13 cellular contexts compared by ENCODE assay signal in genomic region chr11:60786811-60787567, GRCh38. TPM values are rescaled to one million over a fixed set of nuclear protein-coding genes. Genes with fewer than 3 reads are reported as not detected.
DNase-seq lines count a peak whose midpoint lies in the region; ATAC-seq, FAIRE-seq and TF ChIP-seq lines count a peak whose summit lies in the region.
"Had no signal": no experiment of that assay in that cellular context is flagged by ENCODE, and none has a peak within 500 bp of the region (broad histone marks: within the 10 kb centered on the region; RNA-seq: fewer than 3 reads in every experiment).

No MANE protein-coding gene starts in this region.

- H4K8ac ChIP-seq in mesenchymal stem cell (ENCODE audit: low read length): no peak overlapping the region

- ATAC-seq in stimulated activated memory B cell treated with anti-CD40 and anti-IgM and Interleukin-4, amounts not matched to agents 10 μg/mL and 1 μg/mL and 100 μg/mL, for 72 hours: no peak
- ATAC-seq in HG03571 (IDR thresholded peaks at IDR 0.05; ENCODE audit: unreplicated experiment): no peak

- H2BK5ac ChIP-seq in mesenchymal stem cell (ENCODE audit: low read depth, low read length, poor library complexity, severe bottlenecking): no peak overlapping the region

- no peak for TF ChIP-seq POLR2A in endothelial cell of umbilical vein (IDR thresholded peaks at IDR 0.05; ENCODE audit: low read depth, low read length)

- no peaks in the 10 kb centered on the region for H3K9me1 ChIP-seq in endothelial cell of umbilical vein (replicated peaks; ENCODE audit: control insufficient read depth, extremely low read depth, insufficient read depth, low read length)

- H2BK120ac ChIP-seq in mesenchymal stem cell (ENCODE audit: low read depth, low read length): no peak overlapping the region

- H3K4me1 ChIP-seq in endothelial cell of umbilical vein (ENCODE audit: control insufficient read depth, extremely low read depth, insufficient read depth, low read length): peaks cover 28% of the 10 kb centered on the region
- H3K4me1 ChIP-seq in mesenchymal stem cell (ENCODE audit: control insufficient read depth, insufficient read depth, low read depth, low read length): peaks cover 19% of the 10 kb centered on the region

- FAIRE-seq in endothelial cell of umbilical vein (lab: Jason Lieb, UNC): peak; percentile 98
- FAIRE-seq: GM18507 had no signal

- H3K36me3 ChIP-seq in endothelial cell of umbilical vein (ENCODE audit: control insufficient read depth in 2 of 2, extremely low read depth in 1 of 2, insufficient read depth in 2 of 2, low read length in 2 of 2): no peaks in the 10 kb centered on the region
- no peaks in the 10 kb centered on the region for H3K36me3 ChIP-seq in mesenchymal stem cell (ENCODE audit: control insufficient read depth in 1 of 2, insufficient read depth in 2 of 2, low read depth in 1 of 2, low read length in 2 of 2)
- H3K36me3 ChIP-seq: BLaER1 treated with 17β-estradiol and CSF1 and Interleukin-3, amounts not matched to agents 10 nM and 100 nM had no signal

- no peaks in the 10 kb centered on the region for H3K9me3 Mint-ChIP-seq in stimulated activated memory B cell treated with anti-CD40 and anti-IgM and Interleukin-4, amounts not matched to agents 10 μg/mL and 1 μg/mL and 100 μg/mL, for 72 hours
- H3K9me3 Mint-ChIP-seq: activated naive CD8-positive, alpha-beta T cell treated with anti-CD3 and anti-CD28 coated beads, Interleukin-2, amount 10 ng/mL, durations not matched to agents 7 days and 5 days; IgD-negative memory B cell had no signal

- no peak for TF ChIP-seq CTCF in endothelial cell of umbilical vein (IDR thresholded peaks at IDR 0.05; ENCODE audit: extremely low read depth in 1 of 2, insufficient read depth in 1 of 2, low read depth in 1 of 2, low read length in 2 of 2)
- TF ChIP-seq CTCF in GM20000 (IDR thresholded peaks at IDR 0.05; ENCODE audit: extremely low read depth, missing control alignments): no peak

- DNase-seq in A172 (ENCODE audit: low spot score) (peak; percentile 50), LHCN-M2 (ENCODE audit: low read depth) (peak; percentile 93), endothelial cell of umbilical vein (ENCODE audit: low read depth, low spot score) (peak; percentile 96), mesenchymal stem cell (peak; percentile 80), SW 1271 (lab: John Stamatoyannopoulos, UW) (no peak), GM20000 (ENCODE audit: low spot score) (no peak)
- DNase-seq: activated naive CD8-positive, alpha-beta T cell treated with anti-CD3 and anti-CD28 coated beads, Interleukin-2, amount 10 ng/mL, durations not matched to agents 7 days and 5 days; hippocampal formation had no signal

- no peaks in the 10 kb centered on the region for H3K27me3 ChIP-seq in endothelial cell of umbilical vein (ENCODE audit: control insufficient read depth in 2 of 2, insufficient read depth in 2 of 2, low read length in 2 of 2)
- H3K27me3 ChIP-seq in mesenchymal stem cell (ENCODE audit: control insufficient read depth in 1 of 2, insufficient read depth in 1 of 2, low read length in 2 of 2): peaks cover 3 to 47% of the 10 kb centered on the region in 2 experiments
- H3K27me3 ChIP-seq: BLaER1 treated with 17β-estradiol and CSF1 and Interleukin-3, amounts not matched to agents 10 nM and 100 nM had no signal

- no TSS peak for BruUV-seq in endothelial cell of umbilical vein (replicated peaks; lab: Mats Ljungman, UMichigan)

- peak overlapping the region; percentile 27 for H3K9ac ChIP-seq in endothelial cell of umbilical vein (replicated peaks; ENCODE audit: extremely low read depth, insufficient read depth, low read length)
- no peak overlapping the region for H3K9ac ChIP-seq in mesenchymal stem cell (ENCODE audit: low read length)

- H2BK15ac ChIP-seq in mesenchymal stem cell (ENCODE audit: low read depth, poor library complexity, severe bottlenecking): no peak overlapping the region

- WGBS in mesenchymal stem cell: 79% methylated on average over 10 of the region's 15 CpGs

- no peaks in the 10 kb centered on the region for H4K20me1 ChIP-seq in endothelial cell of umbilical vein (replicated peaks; ENCODE audit: control insufficient read depth, extremely low read depth, insufficient read depth, low read length)
- H4K20me1 ChIP-seq: BLaER1 treated with 17β-estradiol and CSF1 and Interleukin-3, amounts not matched to agents 10 nM and 100 nM had no signal

- H3K18ac ChIP-seq in mesenchymal stem cell (ENCODE audit: low read depth in 1 of 2, low read length in 2 of 2): no peak overlapping the region

- no peaks in the 10 kb centered on the region for H3K79me1 ChIP-seq in mesenchymal stem cell (replicated peaks; ENCODE audit: low read length, poor library complexity, severe bottlenecking)

- CTCF ChIA-PET in endothelial cell of umbilical vein (lab: Charles Lee): interaction anchor here (0.9 to 2.4 kb wide), 4 partner anchors 10 to 113 kb away, joined by 3 to 18 read pairs (median 6); no protein-coding TSS in a partner anchor

- H2BK12ac ChIP-seq in mesenchymal stem cell (ENCODE audit: low read length in 2 of 2): no peak overlapping the region

- H3K27ac ChIP-seq in endothelial cell of umbilical vein (ENCODE audit: insufficient read depth, low read depth, low read length): peak overlapping the region; percentile 78
- H3K27ac ChIP-seq in mesenchymal stem cell (ENCODE audit: low read length, poor library complexity, severe bottlenecking): no peak overlapping the region
- H3K27ac ChIP-seq: BLaER1 treated with 17β-estradiol and CSF1 and Interleukin-3, amounts not matched to agents 10 nM and 100 nM had no signal

- no peak overlapping the region for H4K91ac ChIP-seq in mesenchymal stem cell (ENCODE audit: low read length)

- H3K27ac Mint-ChIP-seq in stimulated activated memory B cell treated with anti-CD40 and anti-IgM and Interleukin-4, amounts not matched to agents 10 μg/mL and 1 μg/mL and 100 μg/mL, for 72 hours: no peak overlapping the region
- H3K27ac Mint-ChIP-seq: activated naive CD8-positive, alpha-beta T cell treated with anti-CD3 and anti-CD28 coated beads, Interleukin-2, amount 10 ng/mL, durations not matched to agents 7 days and 5 days had no signal

- no peak overlapping the region for H2AK5ac ChIP-seq in mesenchymal stem cell (ENCODE audit: low read length, severe bottlenecking)

- no peak overlapping the region for H3K14ac ChIP-seq in mesenchymal stem cell (ENCODE audit: low read length in 2 of 2)

- no peaks in the 10 kb centered on the region for H3K79me2 ChIP-seq in endothelial cell of umbilical vein (ENCODE audit: control insufficient read depth, insufficient read depth, low read length)

- POLR2A ChIA-PET in endothelial cell of umbilical vein (lab: Charles Lee): interaction anchor here (0.6 kb wide), 1 partner anchor 22 kb away, joined by 4 read pairs; no protein-coding TSS in a partner anchor

- no peak overlapping the region for H3K23ac ChIP-seq in mesenchymal stem cell (ENCODE audit: low read length in 2 of 2)

- dilution Hi-C loops in endothelial cell of umbilical vein (cut with MboI; ENCODE audit: extremely low pct_ligation_motif_present, low sequenced_read_pairs): no loop called here

- H3K4me3 ChIP-seq in endothelial cell of umbilical vein (replicated peaks in 1 of 3; ENCODE audit: insufficient read depth in 1 of 3, low read depth in 1 of 3, low read length in 3 of 3): no peak overlapping the region
- no peak overlapping the region for H3K4me3 ChIP-seq in mesenchymal stem cell (ENCODE audit: insufficient read depth in 1 of 2, low read depth in 1 of 2, low read length in 2 of 2)
- H3K4me3 ChIP-seq: BLaER1 treated with 17β-estradiol and CSF1 and Interleukin-3, amounts not matched to agents 10 nM and 100 nM had no signal

- intact Hi-C loops in endothelial cell of umbilical vein (cut with micrococcal nuclease): loop anchor here (1.0 to 5.0 kb wide), 3 partner anchors 12 to 45 kb away; no protein-coding TSS in a partner anchor

- no peak overlapping the region for H3K4me3 Mint-ChIP-seq in stimulated activated memory B cell treated with anti-CD40 and anti-IgM and Interleukin-4, amounts not matched to agents 10 μg/mL and 1 μg/mL and 100 μg/mL, for 72 hours
- H3K4me3 Mint-ChIP-seq: activated naive CD8-positive, alpha-beta T cell treated with anti-CD3 and anti-CD28 coated beads, Interleukin-2, amount 10 ng/mL, durations not matched to agents 7 days and 5 days had no signal

- H3K4me1 Mint-ChIP-seq in stimulated activated memory B cell treated with anti-CD40 and anti-IgM and Interleukin-4, amounts not matched to agents 10 μg/mL and 1 μg/mL and 100 μg/mL, for 72 hours: no peaks in the 10 kb centered on the region
- H3K4me1 Mint-ChIP-seq: activated naive CD8-positive, alpha-beta T cell treated with anti-CD3 and anti-CD28 coated beads, Interleukin-2, amount 10 ng/mL, durations not matched to agents 7 days and 5 days; IgD-negative memory B cell had no signal

- H3K36me3 Mint-ChIP-seq in stimulated activated memory B cell treated with anti-CD40 and anti-IgM and Interleukin-4, amounts not matched to agents 10 μg/mL and 1 μg/mL and 100 μg/mL, for 72 hours: no peaks in the 10 kb centered on the region
- H3K36me3 Mint-ChIP-seq: activated naive CD8-positive, alpha-beta T cell treated with anti-CD3 and anti-CD28 coated beads, Interleukin-2, amount 10 ng/mL, durations not matched to agents 7 days and 5 days; IgD-negative memory B cell had no signal

- H3K4me2 ChIP-seq in endothelial cell of umbilical vein (ENCODE audit: insufficient read depth, low read length) (no peak overlapping the region), mesenchymal stem cell (ENCODE audit: low read length, poor library complexity, severe bottlenecking) (no peak overlapping the region)

- no peaks in the 10 kb centered on the region for H3K27me3 Mint-ChIP-seq in stimulated activated memory B cell treated with anti-CD40 and anti-IgM and Interleukin-4, amounts not matched to agents 10 μg/mL and 1 μg/mL and 100 μg/mL, for 72 hours
- H3K27me3 Mint-ChIP-seq: activated naive CD8-positive, alpha-beta T cell treated with anti-CD3 and anti-CD28 coated beads, Interleukin-2, amount 10 ng/mL, durations not matched to agents 7 days and 5 days; IgD-negative memory B cell had no signal

- H3K9me3 ChIP-seq in endothelial cell of umbilical vein (replicated peaks; ENCODE audit: control insufficient read depth, insufficient read depth, low read length) (no peaks in the 10 kb centered on the region), mesenchymal stem cell (ENCODE audit: control insufficient read depth, low read length) (peaks cover 10% of the 10 kb centered on the region)

- peak overlapping the region; percentile 20 for H2AFZ ChIP-seq in endothelial cell of umbilical vein (ENCODE audit: low read depth, low read length)
- no peak overlapping the region for H2AFZ ChIP-seq in mesenchymal stem cell (ENCODE audit: low read depth, low read length)

- H3K4ac ChIP-seq in mesenchymal stem cell (ENCODE audit: low read depth in 1 of 2, low read length in 2 of 2): no peak overlapping the region

RNA-seq across cellular contexts. Expression of gene MS4A10, which starts 1.9 kb away (rescaled TPM):
- not detected in 2 replicates for total RNA-seq in A172 (2014; rRNA removed; shearing (Covaris generic))
- total RNA-seq in LHCN-M2 (2014; rRNA removed) (not detected in 2 replicates), endothelial cell of umbilical vein (not detected in 2 replicates)
- polyA plus RNA-seq in LHCN-M2 (2012): not detected
- not detected in 2 replicates for polyA plus RNA-seq in endothelial cell of umbilical vein
- not detected in 2 replicates for polyA plus RNA-seq in endothelial cell of umbilical vein (2011; cell fraction: cytosol; rRNA removed)
- not detected in 2 replicates for polyA plus RNA-seq in endothelial cell of umbilical vein (2011; cell fraction: nucleus; rRNA removed)
- not detected in 2 replicates for polyA plus RNA-seq in endothelial cell of umbilical vein (2012)
- polyA minus RNA-seq in endothelial cell of umbilical vein: not detected in 2 replicates
- not detected for polyA minus RNA-seq in endothelial cell of umbilical vein (2011; cell fraction: cytosol; rRNA and poly(A)+ RNA removed)
- not detected in 2 replicates for polyA minus RNA-seq in endothelial cell of umbilical vein (2011; cell fraction: nucleus; rRNA and poly(A)+ RNA removed)
- not detected for polyA plus RNA-seq in mesenchymal stem cell (2013, experiment 1 of 2)
- not detected for polyA plus RNA-seq in mesenchymal stem cell (2013, experiment 2 of 2)
- total RNA-seq: activated naive CD8-positive, alpha-beta T cell treated with anti-CD3 and anti-CD28 coated beads, Interleukin-2, amount 10 ng/mL, durations not matched to agents 7 days and 5 days had no signal
- polyA plus RNA-seq: IgD-negative memory B cell had no signal

RNA-seq across cellular contexts. Expression of gene MS4A15, which starts 30.3 kb away (rescaled TPM):
- not detected in 2 replicates for total RNA-seq in A172 (2014; rRNA removed; shearing (Covaris generic))
- total RNA-seq in LHCN-M2 (2014; rRNA removed) (not detected in 2 replicates), endothelial cell of umbilical vein (not detected in 2 replicates)
- polyA plus RNA-seq in LHCN-M2 (2012): not detected
- polyA plus RNA-seq in endothelial cell of umbilical vein: not detected in 2 replicates
- polyA plus RNA-seq in endothelial cell of umbilical vein (2011; cell fraction: cytosol; rRNA removed): not detected in 2 replicates
- polyA plus RNA-seq in endothelial cell of umbilical vein (2011; cell fraction: nucleus; rRNA removed): not detected in 2 replicates
- polyA plus RNA-seq in endothelial cell of umbilical vein (2012): not detected in 2 replicates
- polyA minus RNA-seq in endothelial cell of umbilical vein: not detected in 2 replicates
- not detected for polyA minus RNA-seq in endothelial cell of umbilical vein (2011; cell fraction: cytosol; rRNA and poly(A)+ RNA removed)
- polyA minus RNA-seq in endothelial cell of umbilical vein (2011; cell fraction: nucleus; rRNA and poly(A)+ RNA removed): 0.29 TPM in 1 of 2 replicates, not detected in the other
- not detected for polyA plus RNA-seq in mesenchymal stem cell (2013, experiment 1 of 2)
- not detected for polyA plus RNA-seq in mesenchymal stem cell (2013, experiment 2 of 2)
- total RNA-seq: activated naive CD8-positive, alpha-beta T cell treated with anti-CD3 and anti-CD28 coated beads, Interleukin-2, amount 10 ng/mL, durations not matched to agents 7 days and 5 days had no signal
- polyA plus RNA-seq: IgD-negative memory B cell had no signal

RNA-seq across cellular contexts. Expression of gene CCDC86, which starts 54.9 kb away (rescaled TPM):
- 14.2 and 15.7 TPM in 2 replicates for total RNA-seq in A172 (2014; rRNA removed; shearing (Covaris generic))
- total RNA-seq in LHCN-M2 (2014; rRNA removed) (33.1 and 34.5 TPM in 2 replicates), endothelial cell of umbilical vein (57.6 and 60.8 TPM in 2 replicates)
- 38.2 TPM for polyA plus RNA-seq in LHCN-M2 (2012)
- 29.8 and 32.3 TPM in 2 replicates for polyA plus RNA-seq in endothelial cell of umbilical vein
- polyA plus RNA-seq in endothelial cell of umbilical vein (2011; cell fraction: cytosol; rRNA removed): 37.2 and 37.3 TPM in 2 replicates
- 35.4 and 41.3 TPM in 2 replicates for polyA plus RNA-seq in endothelial cell of umbilical vein (2011; cell fraction: nucleus; rRNA removed)
- polyA plus RNA-seq in endothelial cell of umbilical vein (2012): 61.9 and 75.2 TPM in 2 replicates
- polyA minus RNA-seq in endothelial cell of umbilical vein: 15.2 and 15.7 TPM in 2 replicates
- polyA minus RNA-seq in endothelial cell of umbilical vein (2011; cell fraction: cytosol; rRNA and poly(A)+ RNA removed): 24.5 TPM
- polyA minus RNA-seq in endothelial cell of umbilical vein (2011; cell fraction: nucleus; rRNA and poly(A)+ RNA removed): 11.3 and 12.9 TPM in 2 replicates
- 28.2 TPM for polyA plus RNA-seq in mesenchymal stem cell (2013, experiment 1 of 2)
- 28.3 TPM for polyA plus RNA-seq in mesenchymal stem cell (2013, experiment 2 of 2)

Comparison
In these comparisons a context has a peak if more than half of its experiments do, and no peak if none do; other contexts are left out.
1. DNase-seq: peak in A172 (single experiment), LHCN-M2 (single experiment), endothelial cell of umbilical vein (single experiment) and mesenchymal stem cell (single experiment); none in SW 1271 (0 of 2) and GM20000 (single experiment).